In the genomic region with DNA sequence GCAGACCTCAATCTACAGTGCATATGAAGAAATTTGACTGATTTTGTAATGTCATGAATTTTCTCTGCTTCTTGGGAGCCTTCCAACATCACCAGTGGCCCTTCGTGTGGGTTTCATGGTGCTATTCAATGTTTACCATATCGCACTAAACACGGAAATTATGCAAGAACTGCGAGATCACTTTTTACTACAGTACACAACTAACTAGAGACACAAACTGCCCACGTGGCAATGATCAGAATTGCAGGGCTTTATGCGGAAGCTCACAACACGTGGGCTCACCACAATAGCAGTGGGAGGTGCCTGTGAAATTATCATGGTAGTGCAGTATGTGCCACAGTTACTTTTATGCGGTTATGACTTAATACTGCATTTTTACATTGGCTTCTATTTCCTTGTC, we compare ENCODE assay signal across 10 cellular contexts.
DNase-seq lines count a peak whose midpoint lies in the region; ATAC-seq and TF ChIP-seq lines count a peak whose summit lies in the region.
"Had no signal": no experiment of that assay in that cellular context is flagged by ENCODE, and none has a peak within 500 bp of the region (broad histone marks: within the 10 kb centered on the region; RNA-seq: fewer than 3 reads in every experiment).

No MANE protein-coding gene starts in this region.

- CTCF ChIA-PET in RWPE1 (lab: Yijun Ruan, JAX), result no interaction called here

- POLR2A ChIA-PET in RWPE1 (lab: Yijun Ruan, JAX; ENCODE audit: low non-redundant PET), result no interaction called here

- H3K27ac ChIP-seq in spleen (no peak overlapping the region), RWPE1 (no peak overlapping the region)
- H3K27ac ChIP-seq: coronary artery had no signal

- H3K9me3 ChIP-seq in spleen, result peaks cover 0 to 18% (median 7%) of the 10 kb centered on the region in 8 donors

- no peak for TF ChIP-seq POLR2A in spleen (IDR thresholded peaks at IDR 0.05)

- 73 to 78% (median 77%) methylated on average over 8 of the region's 8 CpGs for WGBS in spleen, 5 donors

- no peak overlapping the region for H3K4me3 ChIP-seq in spleen
- H3K4me3 ChIP-seq: coronary artery had no signal

- peak in 7 of 11 experiments; percentile 14 to 31 (median 26) for TF ChIP-seq CTCF in spleen (IDR thresholded peaks at IDR 0.05 in 8 of 11, conservative IDR thresholded peaks at IDR 0.05 in 3 of 11)
- no peak for TF ChIP-seq CTCF in RWPE1 (conservative IDR thresholded peaks at IDR 0.05; ENCODE audit: low read depth)

- H3K27me3 ChIP-seq in spleen (replicated peaks in 1 of 7), result no peaks in the 10 kb centered on the region

- no peaks in the 10 kb centered on the region for H3K4me1 ChIP-seq in spleen

- ATAC-seq in GM21717 (IDR thresholded peaks at IDR 0.05; ENCODE audit: unreplicated experiment), result no peak

- peak; percentile 17 for DNase-seq in Daoy (ENCODE audit: low read depth)
- peak; percentile 71 to 83 for DNase-seq in NOMO-1 (lab: John Stamatoyannopoulos, UW; ENCODE audit: unreplicated experiment in 2 of 2)
- DNase-seq in activated T-cell treated with anti-CD3 and anti-CD28 coated beads, Interleukin-2, amount 50 U/mL, for 1 hour, result peak; percentile 20
- peak; percentile 71 for DNase-seq in spleen
- no peak for DNase-seq in DMS 273 treated with DMSO at 0.1 percent for 48 hours (lab: John Stamatoyannopoulos, UW)
- no peak for DNase-seq in RPMI8226
- DNase-seq in RWPE1 (ENCODE audit: low spot score), result no peak
- DNase-seq: NCI-H524 treated with DMSO at 0.1 percent for 48 hours had no signal

- no peaks in the 10 kb centered on the region for H3K36me3 ChIP-seq in spleen

- intact Hi-C loops in spleen (cut with DNase I; ENCODE audit: low total_unique reads), result no loop called here

Comparison
In these comparisons a context has a peak if more than half of its experiments do, and no peak if none do; other contexts are left out.
1. DNase-seq: peak in Daoy (single experiment), NOMO-1 (2 of 2), activated T-cell treated with anti-CD3 and anti-CD28 coated beads, Interleukin-2, amount 50 U/mL, for 1 hour (single experiment) and spleen (single experiment); none in DMS 273 treated with DMSO at 0.1 percent for 48 hours (single experiment), RPMI8226 (single experiment) and RWPE1 (single experiment).